In genomic region chr16:4345439-4346204, GRCh38 we compare ENCODE assay signal across 11 cellular contexts. TPM values are rescaled to one million over a fixed set of nuclear protein-coding genes. Genes with fewer than 3 reads are reported as not detected.
DNase-seq lines count a peak whose midpoint lies in the region; ATAC-seq and TF ChIP-seq lines count a peak whose summit lies in the region.
"Had no signal": no experiment of that assay in that cellular context is flagged by ENCODE, and none has a peak within 500 bp of the region (broad histone marks: within the 10 kb centered on the region; RNA-seq: fewer than 3 reads in every experiment).

No MANE protein-coding gene starts in this region.

- intact Hi-C loops in stomach (cut with DNase I; ENCODE audit: low total_unique reads): no loop called here

- no peak for ATAC-seq in gastroesophageal sphincter

- TF ChIP-seq POLR2A in gastroesophageal sphincter (IDR thresholded peaks at IDR 0.05) (no peak), stomach (IDR thresholded peaks at IDR 0.05) (no peak)

- no peak overlapping the region for H3K4me3 ChIP-seq in gastroesophageal sphincter
- H3K4me3 ChIP-seq in stomach: peak overlapping the region in 1 of 4 donors; percentile 11
- H3K4me3 ChIP-seq: left ventricle myocardium inferior had no signal

- H3K9me3 ChIP-seq in gastroesophageal sphincter: no peaks in the 10 kb centered on the region
- H3K9me3 ChIP-seq in stomach: no peaks in the 10 kb centered on the region
- H3K9me3 ChIP-seq: left ventricle myocardium inferior had no signal

- H3K27me3 ChIP-seq in gastroesophageal sphincter (no peaks in the 10 kb centered on the region), stomach (no peaks in the 10 kb centered on the region)

- no peak for TF ChIP-seq EP300 in gastroesophageal sphincter (IDR thresholded peaks at IDR 0.05)
- TF ChIP-seq EP300 in stomach (IDR thresholded peaks at IDR 0.05): no peak

- peaks cover 0 to 14% of the 10 kb centered on the region in 2 donors for H3K36me3 ChIP-seq in gastroesophageal sphincter
- H3K36me3 ChIP-seq in stomach: peaks cover 1 to 17% (median 7%) of the 10 kb centered on the region in 4 donors
- H3K36me3 ChIP-seq: left ventricle myocardium inferior had no signal

- peak; percentile 42 to 43 for DNase-seq in SHP77 (lab: John Stamatoyannopoulos, UW)
- DNase-seq in SHP77 treated with DMSO at 0.1 percent for 48 hours (lab: John Stamatoyannopoulos, UW): no peak
- peak; percentile 61 for DNase-seq in NOMO-1 treated with dmso at 0.1 percent for 144 hours (lab: John Stamatoyannopoulos, UW; ENCODE audit: unreplicated experiment)
- DNase-seq in stomach: no peak
- no peak for DNase-seq in UCSD-AML1 (lab: John Stamatoyannopoulos, UW; ENCODE audit: unreplicated experiment)
- DNase-seq in GDM1 (lab: John Stamatoyannopoulos, UW): no peak
- DNase-seq in NCI-H524 (lab: John Stamatoyannopoulos, UW): no peak
- DNase-seq: left ventricle myocardium inferior, NCI-H1694 treated with DMSO at 0.1 percent for 48 hours, T-helper 1 cell had no signal

- H3K27ac ChIP-seq in gastroesophageal sphincter (peak overlapping the region in 3 of 4 donors; percentile 7 to 43 (median 35)), stomach (peak overlapping the region in 4 of 5 donors; percentile 33 to 72 (median 58))
- H3K27ac ChIP-seq: left ventricle myocardium inferior had no signal

- peaks cover 0 to 53% (median 6%) of the 10 kb centered on the region in 3 donors for H3K4me1 ChIP-seq in gastroesophageal sphincter
- peaks cover 20 to 72% (median 64%) of the 10 kb centered on the region in 4 donors for H3K4me1 ChIP-seq in stomach

- no peak for TF ChIP-seq CTCF in gastroesophageal sphincter (IDR thresholded peaks at IDR 0.05)
- no peak for TF ChIP-seq CTCF in stomach (IDR thresholded peaks at IDR 0.05)

- 77 to 86% methylated on average over 3 to 6 of the region's 17 CpGs for WGBS in gastroesophageal sphincter (ENCODE audit: low coverage in 1 of 2), 2 donors
- 59 to 72% (median 61%) methylated on average over 17 of the region's 17 CpGs for WGBS in stomach, 5 donors

RNA-seq across cellular contexts. Expression of gene PAM16, which starts 5.5 kb away (rescaled TPM):
- 10 to 100 TPM; 26.0 to 37.3 (median 34.7) TPM for total RNA-seq in gastroesophageal sphincter
- 100 to 1,000 TPM in 1 of 5 donors, 10 to 100 TPM in 3, 1 to 10 TPM in 1; 4.7 to 218 (median 28.1) TPM for total RNA-seq in stomach
- polyA plus RNA-seq in stomach: 100 to 1,000 TPM in 2 of 3 donors, 10 to 100 TPM in 1; 54.4 to 117 (median 104) TPM

RNA-seq across cellular contexts. Expression of gene VASN, which starts 26.0 kb away (rescaled TPM):
- total RNA-seq in gastroesophageal sphincter (10 to 100 TPM in 3 of 4 donors, 1 to 10 TPM in 1; 6.8 to 35.8 (median 19.9) TPM), stomach (10 to 100 TPM; 10.5 to 25.6 (median 11.6) TPM)
- polyA plus RNA-seq in stomach: 1 to 10 TPM; 3.7 to 7.2 (median 5.1) TPM

RNA-seq across cellular contexts. Expression of gene GLIS2, which starts 29.8 kb away (rescaled TPM):
- total RNA-seq in gastroesophageal sphincter (10 to 100 TPM in 1 of 4 donors, 1 to 10 TPM in 3; 5.7 to 26.9 (median 7.9) TPM), stomach (10 to 100 TPM in 1 of 5 donors, 1 to 10 TPM in 4; 3.2 to 21.0 (median 4.6) TPM)
- 1 to 10 TPM; 4.4 to 9.0 (median 5.8) TPM for polyA plus RNA-seq in stomach

Comparison
In these comparisons a context has a peak if more than half of its experiments do, and no peak if none do; other contexts are left out.
1. DNase-seq: peak in SHP77 (2 of 2) and NOMO-1 treated with dmso at 0.1 percent for 144 hours (single experiment); none in SHP77 treated with DMSO at 0.1 percent for 48 hours (single experiment), stomach (single experiment), UCSD-AML1 (single experiment), GDM1 (single experiment) and NCI-H524 (0 of 2).